In the genomic region with DNA sequence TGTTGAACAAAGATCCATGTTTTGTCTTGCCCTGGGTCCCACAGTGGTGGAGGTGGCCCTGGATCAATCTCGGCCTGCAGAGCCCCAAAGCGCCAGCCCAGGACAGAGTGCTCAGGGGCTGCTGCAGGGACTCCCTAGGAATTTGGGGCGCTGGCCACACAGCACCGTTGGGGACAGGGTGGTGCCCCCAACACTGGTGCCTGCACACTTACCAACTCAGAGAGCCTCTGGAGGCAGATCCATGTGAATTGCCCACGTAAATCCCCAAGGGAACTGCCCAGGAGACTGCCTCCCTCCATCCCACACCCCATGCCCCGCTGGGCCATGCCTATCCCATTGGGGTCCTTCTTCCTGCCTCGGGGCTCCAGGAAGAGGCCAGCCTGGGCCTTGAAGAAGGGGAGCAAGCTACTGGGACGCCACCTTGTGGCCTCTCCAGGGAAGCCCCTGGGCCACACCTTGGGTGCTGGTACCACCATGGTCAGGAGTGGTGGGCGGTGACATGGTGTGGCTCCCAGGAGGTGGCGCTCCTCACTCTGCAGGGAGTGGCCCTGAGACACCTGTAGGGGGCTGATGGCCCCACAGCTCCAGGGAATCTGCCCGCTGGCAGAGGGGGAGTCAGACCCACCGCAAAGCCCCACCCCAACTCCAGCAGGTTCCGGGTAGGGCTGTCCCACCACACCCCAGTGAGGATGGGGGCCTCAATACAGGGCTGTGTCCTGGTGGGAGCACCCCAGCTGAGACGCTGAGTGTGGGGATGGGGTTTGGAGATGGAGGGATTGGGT, we compare ENCODE assay signal across 1 cellular context.
TF ChIP-seq lines count a peak whose summit lies in the region.

No MANE protein-coding gene starts in this region.

TF ChIP-seq in HepG2, 621 proteins besides CTCF, POLR2A, EP300 and RAD21 (continued from another document and continues in another):
- TF ChIP-seq, protein P1, sequence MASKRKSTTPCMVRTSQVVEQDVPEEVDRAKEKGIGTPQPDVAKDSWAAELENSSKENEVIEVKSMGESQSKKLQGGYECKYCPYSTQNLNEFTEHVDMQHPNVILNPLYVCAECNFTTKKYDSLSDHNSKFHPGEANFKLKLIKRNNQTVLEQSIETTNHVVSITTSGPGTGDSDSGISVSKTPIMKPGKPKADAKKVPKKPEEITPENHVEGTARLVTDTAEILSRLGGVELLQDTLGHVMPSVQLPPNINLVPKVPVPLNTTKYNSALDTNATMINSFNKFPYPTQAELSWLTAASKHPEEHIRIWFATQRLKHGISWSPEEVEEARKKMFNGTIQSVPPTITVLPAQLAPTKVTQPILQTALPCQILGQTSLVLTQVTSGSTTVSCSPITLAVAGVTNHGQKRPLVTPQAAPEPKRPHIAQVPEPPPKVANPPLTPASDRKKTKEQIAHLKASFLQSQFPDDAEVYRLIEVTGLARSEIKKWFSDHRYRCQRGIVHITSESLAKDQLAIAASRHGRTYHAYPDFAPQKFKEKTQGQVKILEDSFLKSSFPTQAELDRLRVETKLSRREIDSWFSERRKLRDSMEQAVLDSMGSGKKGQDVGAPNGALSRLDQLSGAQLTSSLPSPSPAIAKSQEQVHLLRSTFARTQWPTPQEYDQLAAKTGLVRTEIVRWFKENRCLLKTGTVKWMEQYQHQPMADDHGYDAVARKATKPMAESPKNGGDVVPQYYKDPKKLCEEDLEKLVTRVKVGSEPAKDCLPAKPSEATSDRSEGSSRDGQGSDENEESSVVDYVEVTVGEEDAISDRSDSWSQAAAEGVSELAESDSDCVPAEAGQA (IDR thresholded peaks at IDR 0.05; ENCODE audit: low read depth): no peak
- TF ChIP-seq, protein P1 (CRISPR knock-in tag; IDR thresholded peaks at IDR 0.05; ENCODE audit: borderline replicate concordance): no peak
- TF ChIP-seq REXO4 (CRISPR knock-in tag; IDR thresholded peaks at IDR 0.05; ENCODE audit: borderline replicate concordance) (no peak), MYNN (CRISPR knock-in tag; IDR thresholded peaks at IDR 0.05; ENCODE audit: low read depth) (no peak), BCL6 (CRISPR knock-in tag; IDR thresholded peaks at IDR 0.05) (0 out of 2 replicates have a peak, but pooled peaks have one; percentile 30), ZEB1 (IDR thresholded peaks at IDR 0.05; ENCODE audit: insufficient replicate concordance, low read depth) (peak; percentile 38), ZFP90 (CRISPR knock-in tag; IDR thresholded peaks at IDR 0.05; ENCODE audit: borderline replicate concordance) (peak; percentile 72), ZNF766 (CRISPR knock-in tag; IDR thresholded peaks at IDR 0.05; ENCODE audit: borderline replicate concordance) (0 out of 2 replicates have a peak, but pooled peaks have one; percentile 49), ZNF160 (CRISPR knock-in tag; IDR thresholded peaks at IDR 0.05) (peak; percentile 68; the same call in 1 of the 2 replicates), MEF2D (CRISPR knock-in tag; IDR thresholded peaks at IDR 0.05) (peak; percentile 50; the same call in 1 of the 2 replicates), MEIS2 (CRISPR knock-in tag; IDR thresholded peaks at IDR 0.05) (peak; percentile 45; the same call in 1 of the 2 replicates), ZNF792 (CRISPR knock-in tag; IDR thresholded peaks at IDR 0.05) (0 out of 2 replicates have a peak, but pooled peaks have one; percentile 44), ZNF782 (CRISPR knock-in tag; IDR thresholded peaks at IDR 0.05; ENCODE audit: borderline replicate concordance) (peak; percentile 59; the same call in 1 of the 2 replicates), PAWR (CRISPR knock-in tag; IDR thresholded peaks at IDR 0.05; ENCODE audit: borderline replicate concordance) (no peak), ARNT2 (CRISPR knock-in tag; IDR thresholded peaks at IDR 0.05; ENCODE audit: low read depth) (peak; percentile 66; the same call in 1 of the 2 replicates), MYC (CRISPR knock-in tag; IDR thresholded peaks at IDR 0.05; ENCODE audit: borderline replicate concordance) (peak; percentile 49; the same call in 1 of the 2 replicates), ZNF251 (CRISPR knock-in tag; IDR thresholded peaks at IDR 0.05) (0 out of 2 replicates have a peak, but pooled peaks have one; percentile 40), ZNF24 (IDR thresholded peaks at IDR 0.05) (no peak), ZNF7 (CRISPR knock-in tag; IDR thresholded peaks at IDR 0.05) (no peak), TBP (CRISPR knock-in tag; IDR thresholded peaks at IDR 0.05) (no peak), LCORL (IDR thresholded peaks at IDR 0.05) (no peak), LCORL (CRISPR knock-in tag; IDR thresholded peaks at IDR 0.05) (peak; percentile 54; the same call in 1 of the 2 replicates), KLF11 (CRISPR knock-in tag; IDR thresholded peaks at IDR 0.05) (no peak), ZBTB21 (CRISPR knock-in tag; IDR thresholded peaks at IDR 0.05) (no peak), ELF3 (CRISPR knock-in tag; IDR thresholded peaks at IDR 0.05) (0 out of 2 replicates have a peak, but pooled peaks have one; percentile 21), MEIS1 (CRISPR knock-in tag; IDR thresholded peaks at IDR 0.05; ENCODE audit: borderline replicate concordance) (no peak), ZIK1 (CRISPR knock-in tag; IDR thresholded peaks at IDR 0.05; ENCODE audit: borderline replicate concordance, low read depth) (peak; percentile 64; the same call in 1 of the 2 replicates), ZNF33A (CRISPR knock-in tag; IDR thresholded peaks at IDR 0.05; ENCODE audit: borderline replicate concordance) (no peak)
- TF ChIP-seq, protein P2, sequence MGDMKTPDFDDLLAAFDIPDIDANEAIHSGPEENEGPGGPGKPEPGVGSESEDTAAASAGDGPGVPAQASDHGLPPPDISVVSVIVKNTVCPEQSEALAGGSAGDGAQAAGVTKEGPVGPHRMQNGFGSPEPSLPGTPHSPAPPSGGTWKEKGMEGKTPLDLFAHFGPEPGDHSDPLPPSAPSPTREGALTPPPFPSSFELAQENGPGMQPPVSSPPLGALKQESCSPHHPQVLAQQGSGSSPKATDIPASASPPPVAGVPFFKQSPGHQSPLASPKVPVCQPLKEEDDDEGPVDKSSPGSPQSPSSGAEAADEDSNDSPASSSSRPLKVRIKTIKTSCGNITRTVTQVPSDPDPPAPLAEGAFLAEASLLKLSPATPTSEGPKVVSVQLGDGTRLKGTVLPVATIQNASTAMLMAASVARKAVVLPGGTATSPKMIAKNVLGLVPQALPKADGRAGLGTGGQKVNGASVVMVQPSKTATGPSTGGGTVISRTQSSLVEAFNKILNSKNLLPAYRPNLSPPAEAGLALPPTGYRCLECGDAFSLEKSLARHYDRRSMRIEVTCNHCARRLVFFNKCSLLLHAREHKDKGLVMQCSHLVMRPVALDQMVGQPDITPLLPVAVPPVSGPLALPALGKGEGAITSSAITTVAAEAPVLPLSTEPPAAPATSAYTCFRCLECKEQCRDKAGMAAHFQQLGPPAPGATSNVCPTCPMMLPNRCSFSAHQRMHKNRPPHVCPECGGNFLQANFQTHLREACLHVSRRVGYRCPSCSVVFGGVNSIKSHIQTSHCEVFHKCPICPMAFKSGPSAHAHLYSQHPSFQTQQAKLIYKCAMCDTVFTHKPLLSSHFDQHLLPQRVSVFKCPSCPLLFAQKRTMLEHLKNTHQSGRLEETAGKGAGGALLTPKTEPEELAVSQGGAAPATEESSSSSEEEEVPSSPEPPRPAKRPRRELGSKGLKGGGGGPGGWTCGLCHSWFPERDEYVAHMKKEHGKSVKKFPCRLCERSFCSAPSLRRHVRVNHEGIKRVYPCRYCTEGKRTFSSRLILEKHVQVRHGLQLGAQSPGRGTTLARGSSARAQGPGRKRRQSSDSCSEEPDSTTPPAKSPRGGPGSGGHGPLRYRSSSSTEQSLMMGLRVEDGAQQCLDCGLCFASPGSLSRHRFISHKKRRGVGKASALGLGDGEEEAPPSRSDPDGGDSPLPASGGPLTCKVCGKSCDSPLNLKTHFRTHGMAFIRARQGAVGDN (CRISPR knock-in tag; IDR thresholded peaks at IDR 0.05): peak; percentile 69
- TF ChIP-seq, protein P3, sequence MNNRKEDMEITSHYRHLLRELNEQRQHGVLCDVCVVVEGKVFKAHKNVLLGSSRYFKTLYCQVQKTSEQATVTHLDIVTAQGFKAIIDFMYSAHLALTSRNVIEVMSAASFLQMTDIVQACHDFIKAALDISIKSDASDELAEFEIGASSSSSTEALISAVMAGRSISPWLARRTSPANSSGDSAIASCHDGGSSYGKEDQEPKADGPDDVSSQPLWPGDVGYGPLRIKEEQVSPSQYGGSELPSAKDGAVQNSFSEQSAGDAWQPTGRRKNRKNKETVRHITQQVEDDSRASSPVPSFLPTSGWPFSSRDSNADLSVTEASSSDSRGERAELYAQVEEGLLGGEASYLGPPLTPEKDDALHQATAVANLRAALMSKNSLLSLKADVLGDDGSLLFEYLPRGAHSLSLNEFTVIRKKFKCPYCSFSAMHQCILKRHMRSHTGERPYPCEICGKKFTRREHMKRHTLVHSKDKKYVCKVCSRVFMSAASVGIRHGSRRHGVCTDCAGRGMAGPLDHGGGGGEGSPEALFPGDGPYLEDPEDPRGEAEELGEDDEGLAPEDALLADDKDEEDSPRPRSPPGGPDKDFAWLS (CRISPR knock-in tag; IDR thresholded peaks at IDR 0.05; ENCODE audit: borderline replicate concordance): no peak
- TF ChIP-seq, protein P4, sequence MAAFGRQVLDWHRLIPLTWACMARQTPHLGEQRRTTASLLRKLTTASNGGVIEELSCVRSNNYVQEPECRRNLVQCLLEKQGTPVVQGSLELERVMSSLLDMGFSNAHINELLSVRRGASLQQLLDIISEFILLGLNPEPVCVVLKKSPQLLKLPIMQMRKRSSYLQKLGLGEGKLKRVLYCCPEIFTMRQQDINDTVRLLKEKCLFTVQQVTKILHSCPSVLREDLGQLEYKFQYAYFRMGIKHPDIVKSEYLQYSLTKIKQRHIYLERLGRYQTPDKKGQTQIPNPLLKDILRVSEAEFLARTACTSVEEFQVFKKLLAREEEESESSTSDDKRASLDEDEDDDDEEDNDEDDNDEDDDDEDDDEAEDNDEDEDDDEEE (CRISPR knock-in tag; IDR thresholded peaks at IDR 0.05): no peak; the same call in 1 of the 2 replicates
- TF ChIP-seq, protein P5, sequence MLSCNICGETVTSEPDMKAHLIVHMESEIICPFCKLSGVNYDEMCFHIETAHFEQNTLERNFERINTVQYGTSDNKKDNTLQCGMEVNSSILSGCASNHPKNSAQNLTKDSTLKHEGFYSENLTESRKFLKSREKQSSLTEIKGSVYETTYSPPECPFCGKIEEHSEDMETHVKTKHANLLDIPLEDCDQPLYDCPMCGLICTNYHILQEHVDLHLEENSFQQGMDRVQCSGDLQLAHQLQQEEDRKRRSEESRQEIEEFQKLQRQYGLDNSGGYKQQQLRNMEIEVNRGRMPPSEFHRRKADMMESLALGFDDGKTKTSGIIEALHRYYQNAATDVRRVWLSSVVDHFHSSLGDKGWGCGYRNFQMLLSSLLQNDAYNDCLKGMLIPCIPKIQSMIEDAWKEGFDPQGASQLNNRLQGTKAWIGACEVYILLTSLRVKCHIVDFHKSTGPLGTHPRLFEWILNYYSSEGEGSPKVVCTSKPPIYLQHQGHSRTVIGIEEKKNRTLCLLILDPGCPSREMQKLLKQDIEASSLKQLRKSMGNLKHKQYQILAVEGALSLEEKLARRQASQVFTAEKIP (CRISPR knock-in tag; IDR thresholded peaks at IDR 0.05; ENCODE audit: borderline replicate concordance): no peak
- TF ChIP-seq, protein P6, sequence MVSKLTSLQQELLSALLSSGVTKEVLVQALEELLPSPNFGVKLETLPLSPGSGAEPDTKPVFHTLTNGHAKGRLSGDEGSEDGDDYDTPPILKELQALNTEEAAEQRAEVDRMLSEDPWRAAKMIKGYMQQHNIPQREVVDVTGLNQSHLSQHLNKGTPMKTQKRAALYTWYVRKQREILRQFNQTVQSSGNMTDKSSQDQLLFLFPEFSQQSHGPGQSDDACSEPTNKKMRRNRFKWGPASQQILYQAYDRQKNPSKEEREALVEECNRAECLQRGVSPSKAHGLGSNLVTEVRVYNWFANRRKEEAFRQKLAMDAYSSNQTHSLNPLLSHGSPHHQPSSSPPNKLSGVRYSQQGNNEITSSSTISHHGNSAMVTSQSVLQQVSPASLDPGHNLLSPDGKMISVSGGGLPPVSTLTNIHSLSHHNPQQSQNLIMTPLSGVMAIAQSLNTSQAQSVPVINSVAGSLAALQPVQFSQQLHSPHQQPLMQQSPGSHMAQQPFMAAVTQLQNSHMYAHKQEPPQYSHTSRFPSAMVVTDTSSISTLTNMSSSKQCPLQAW (CRISPR knock-in tag; IDR thresholded peaks at IDR 0.05): peak; percentile 56; the same call in 1 of the 2 replicates
- TF ChIP-seq, protein P7, sequence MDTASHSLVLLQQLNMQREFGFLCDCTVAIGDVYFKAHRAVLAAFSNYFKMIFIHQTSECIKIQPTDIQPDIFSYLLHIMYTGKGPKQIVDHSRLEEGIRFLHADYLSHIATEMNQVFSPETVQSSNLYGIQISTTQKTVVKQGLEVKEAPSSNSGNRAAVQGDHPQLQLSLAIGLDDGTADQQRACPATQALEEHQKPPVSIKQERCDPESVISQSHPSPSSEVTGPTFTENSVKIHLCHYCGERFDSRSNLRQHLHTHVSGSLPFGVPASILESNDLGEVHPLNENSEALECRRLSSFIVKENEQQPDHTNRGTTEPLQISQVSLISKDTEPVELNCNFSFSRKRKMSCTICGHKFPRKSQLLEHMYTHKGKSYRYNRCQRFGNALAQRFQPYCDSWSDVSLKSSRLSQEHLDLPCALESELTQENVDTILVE (CRISPR knock-in tag; IDR thresholded peaks at IDR 0.05): peak; percentile 63; the same call in 1 of the 2 replicates
- TF ChIP-seq, protein P8, sequence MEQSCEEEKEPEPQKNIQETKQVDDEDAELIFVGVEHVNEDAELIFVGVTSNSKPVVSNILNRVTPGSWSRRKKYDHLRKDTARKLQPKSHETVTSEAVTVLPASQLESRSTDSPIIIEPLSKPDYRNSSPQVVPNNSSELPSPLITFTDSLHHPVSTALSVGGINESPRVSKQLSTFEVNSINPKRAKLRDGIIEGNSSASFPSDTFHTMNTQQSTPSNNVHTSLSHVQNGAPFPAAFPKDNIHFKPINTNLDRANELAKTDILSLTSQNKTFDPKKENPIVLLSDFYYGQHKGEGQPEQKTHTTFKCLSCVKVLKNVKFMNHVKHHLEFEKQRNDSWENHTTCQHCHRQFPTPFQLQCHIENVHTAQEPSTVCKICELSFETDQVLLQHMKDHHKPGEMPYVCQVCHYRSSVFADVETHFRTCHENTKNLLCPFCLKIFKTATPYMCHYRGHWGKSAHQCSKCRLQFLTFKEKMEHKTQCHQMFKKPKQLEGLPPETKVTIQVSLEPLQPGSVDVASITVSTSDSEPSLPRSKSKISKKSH (CRISPR knock-in tag; IDR thresholded peaks at IDR 0.05; ENCODE audit: borderline replicate concordance): peak; percentile 71; the same call in 1 of the 2 replicates
